Comparison of ENCODE assay signal across 8 cellular contexts in the genomic region with DNA sequence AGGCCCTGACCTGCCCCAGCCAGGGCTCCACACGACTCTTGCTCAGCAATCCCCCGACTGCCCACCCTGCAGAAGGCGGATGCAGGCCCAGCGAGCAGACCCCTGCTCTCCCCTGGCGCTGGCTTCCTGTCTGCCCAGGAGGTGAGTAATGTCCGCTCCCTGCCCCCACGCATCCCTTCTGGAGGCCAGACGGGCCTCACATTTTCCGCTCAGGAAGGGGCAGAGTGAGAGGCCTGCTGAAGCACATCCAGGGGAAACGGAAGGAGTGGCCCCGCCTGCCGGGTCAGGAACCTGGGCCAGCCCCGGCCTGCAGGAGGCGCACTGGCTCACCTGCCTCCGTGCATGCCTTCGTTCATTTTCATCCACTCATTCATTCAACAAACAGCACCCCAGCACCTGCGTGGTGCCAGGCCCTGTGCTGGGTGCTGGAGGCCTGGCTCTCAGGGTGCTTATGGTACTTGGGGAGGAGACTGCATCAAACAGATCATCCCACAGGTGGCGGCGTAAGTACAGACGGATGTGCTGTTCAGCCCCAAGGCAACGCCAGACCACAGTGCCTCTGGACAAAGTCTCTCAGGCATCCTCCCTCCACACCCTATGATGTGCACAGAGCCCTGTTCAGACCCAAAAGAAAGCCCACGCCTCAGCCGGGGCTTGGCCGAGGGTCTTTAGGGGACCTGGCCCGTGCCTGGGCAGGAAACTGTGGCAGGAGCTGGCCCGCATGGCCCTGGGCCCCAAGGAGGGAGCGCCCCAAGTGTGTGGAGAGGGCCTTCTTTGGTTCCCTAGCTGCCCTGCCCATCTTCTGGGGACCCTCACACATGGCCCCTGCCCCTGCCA.
A peak's percentile ranks its signal among the peaks of the same experiment; 100 is the strongest.
DNase-seq lines count a peak whose midpoint lies in the region; ATAC-seq and TF ChIP-seq lines count a peak whose summit lies in the region.

No MANE protein-coding gene starts in this region.

- no peaks in the 10 kb centered on the region for H3K9me3 ChIP-seq in colonic mucosa

- H3K36me3 Mint-ChIP-seq in natural killer cell (no peaks in the 10 kb centered on the region), memory B cell (peaks cover 6% of the 10 kb centered on the region)
- H3K36me3 Mint-ChIP-seq in natural killer cell treated with Interleukin-12 subunit alpha and Interleukin-12 subunit beta and Interleukin-15 and Interleukin-18, amount 100 ng/mL, for 72 hours = no peaks in the 10 kb centered on the region

- no peaks in the 10 kb centered on the region for H3K27me3 ChIP-seq in colonic mucosa

- peaks cover 5% of the 10 kb centered on the region for H3K36me3 ChIP-seq in colonic mucosa

- H3K27ac Mint-ChIP-seq in natural killer cell (peak overlapping the region; percentile 73 to 80), memory B cell (peak overlapping the region; percentile 67)
- peak overlapping the region in 1 of 2 donors; percentile 56 for H3K27ac Mint-ChIP-seq in natural killer cell treated with Interleukin-12 subunit alpha and Interleukin-12 subunit beta and Interleukin-15 and Interleukin-18, amount 100 ng/mL, for 72 hours

- peak in 2 of 3 donors; percentile 54 to 65 for ATAC-seq in natural killer cell
- ATAC-seq in natural killer cell treated with Interleukin-12 subunit alpha and Interleukin-12 subunit beta and Interleukin-15 and Interleukin-18, amount 100 ng/mL, for 72 hours = no peak
- peak; percentile 74 for ATAC-seq in memory B cell (ENCODE audit: low read depth)
- no peak for ATAC-seq in HG03280 (IDR thresholded peaks at IDR 0.05; ENCODE audit: unreplicated experiment)

- no peak overlapping the region for H3K4me3 Mint-ChIP-seq in natural killer cell
- no peak overlapping the region for H3K4me3 Mint-ChIP-seq in natural killer cell treated with Interleukin-12 subunit alpha and Interleukin-12 subunit beta and Interleukin-15 and Interleukin-18, amount 100 ng/mL, for 72 hours
- peak overlapping the region; percentile 71 for H3K4me3 Mint-ChIP-seq in memory B cell

- DNase-seq in natural killer cell = no peak
- no peak for DNase-seq in natural killer cell treated with Interleukin-12 subunit alpha and Interleukin-12 subunit beta and Interleukin-15 and Interleukin-18, amount 100 ng/mL, for 72 hours (ENCODE audit: low spot score)
- DNase-seq in colonic mucosa = peak; percentile 52
- no peak for DNase-seq in memory B cell (ENCODE audit: low spot score in 2 of 2)
- no peak for DNase-seq in NCI-H1930 (lab: John Stamatoyannopoulos, UW)
- DNase-seq in NCI-H2029 (lab: John Stamatoyannopoulos, UW) = no peak

- peaks cover 79% of the 10 kb centered on the region for H3K4me1 ChIP-seq in colonic mucosa

- no peaks in the 10 kb centered on the region for H3K27me3 Mint-ChIP-seq in natural killer cell (ENCODE audit: low read depth in 2 of 2)
- H3K27me3 Mint-ChIP-seq in natural killer cell treated with Interleukin-12 subunit alpha and Interleukin-12 subunit beta and Interleukin-15 and Interleukin-18, amount 100 ng/mL, for 72 hours = no peaks in the 10 kb centered on the region
- H3K27me3 Mint-ChIP-seq in memory B cell = no peaks in the 10 kb centered on the region

- H3K4me1 Mint-ChIP-seq in natural killer cell (peaks cover 0 to 35% of the 10 kb centered on the region in 2 donors), memory B cell (peaks cover 23% of the 10 kb centered on the region)
- H3K4me1 Mint-ChIP-seq in natural killer cell treated with Interleukin-12 subunit alpha and Interleukin-12 subunit beta and Interleukin-15 and Interleukin-18, amount 100 ng/mL, for 72 hours (ENCODE audit: low read depth in 2 of 2) = peaks cover 0 to 11% of the 10 kb centered on the region in 2 donors

- H3K9ac ChIP-seq in colonic mucosa (ENCODE audit: low read depth in 2 of 2, low read length in 2 of 2) = peak overlapping the region; percentile 41 to 48

- H3K4me3 ChIP-seq in colonic mucosa = no peak overlapping the region

- peak overlapping the region; percentile 27 for H3K27ac ChIP-seq in colonic mucosa

- H3K9me3 Mint-ChIP-seq in natural killer cell (no peaks in the 10 kb centered on the region), memory B cell (no peaks in the 10 kb centered on the region)
- H3K9me3 Mint-ChIP-seq in natural killer cell treated with Interleukin-12 subunit alpha and Interleukin-12 subunit beta and Interleukin-15 and Interleukin-18, amount 100 ng/mL, for 72 hours = no peaks in the 10 kb centered on the region

- TF ChIP-seq CTCF in natural killer cell (IDR thresholded peaks at IDR 0.05) (peak; percentile 13), colonic mucosa (IDR thresholded peaks at IDR 0.05) (peak; percentile 53)

- intact Hi-C loops in natural killer cell (cut with micrococcal nuclease) (no loop called here), colonic mucosa (cut with DNase I) (no loop called here)

TF ChIP-seq in PFSK-1, 5 proteins besides CTCF, POLR2A, EP300 and RAD21:
- TF ChIP-seq REST (IDR thresholded peaks at IDR 0.05; ENCODE audit: insufficient read depth in 1 of 2, low read depth in 2 of 2, low read length in 2 of 2) (peak; percentile 53 to 69; a peak in 1 of 4 replicates), TAF1 (IDR thresholded peaks at IDR 0.05; ENCODE audit: borderline replicate concordance, insufficient read depth, low read length) (no peak), FOXP2 (optimal IDR thresholded peaks at IDR 0.05; ENCODE audit: borderline replicate concordance, extremely low read depth, extremely low read length, insufficient read depth) (no peak), POLR2AphosphoS5 (IDR thresholded peaks at IDR 0.05; ENCODE audit: low read depth, low read length) (peak; percentile 85), SIN3A (IDR thresholded peaks at IDR 0.05; ENCODE audit: borderline replicate concordance, insufficient read depth, low read length) (0 out of 2 replicates have a peak, but pooled peaks have one; percentile 26)

Comparison
In these comparisons a context has a peak if more than half of its experiments do, and no peak if none do; other contexts are left out.
1. ATAC-seq: peak in natural killer cell (2 of 3) and memory B cell (single experiment); none in natural killer cell treated with Interleukin-12 subunit alpha and Interleukin-12 subunit beta and Interleukin-15 and Interleukin-18, amount 100 ng/mL, for 72 hours (0 of 2) and HG03280 (single experiment).